Comparison of ENCODE assay signal across 14 cellular contexts in genomic region chr15:31177936-31178335, GRCh38.
DNase-seq lines count a peak whose midpoint lies in the region; ATAC-seq, FAIRE-seq and TF ChIP-seq lines count a peak whose summit lies in the region.
"Had no signal": no experiment of that assay in that cellular context is flagged by ENCODE, and none has a peak within 500 bp of the region (broad histone marks: within the 10 kb centered on the region; RNA-seq: fewer than 3 reads in every experiment).

No MANE protein-coding gene starts in this region.

- H2AFZ ChIP-seq in GM12878 (ENCODE audit: control insufficient read depth, low read depth, low read length) (no peak overlapping the region), neural progenitor cell (replicated peaks) (peak overlapping the region; percentile 10)

- H4K20me1 ChIP-seq in GM12878 (ENCODE audit: control insufficient read depth, insufficient read depth) (no peaks in the 10 kb centered on the region), neural progenitor cell (ENCODE audit: low read depth) (no peaks in the 10 kb centered on the region)

- no peak for TF ChIP-seq RAD21 in GM12878 (IDR thresholded peaks at IDR 0.05; ENCODE audit: insufficient read depth, low read depth, low read length)

- peaks cover 2% of the 10 kb centered on the region for H3K4me1 Mint-ChIP-seq in neural progenitor cell

- H3K27me3 Mint-ChIP-seq in neural progenitor cell (ENCODE audit: insufficient read depth, low read depth) = no peaks in the 10 kb centered on the region
- H3K27me3 Mint-ChIP-seq: CD4-positive, alpha-beta T cell had no signal

- peaks cover 22% of the 10 kb centered on the region for H3K4me1 ChIP-seq in GM12878 (ENCODE audit: control insufficient read depth, insufficient read depth, low read length)
- no peaks in the 10 kb centered on the region for H3K4me1 ChIP-seq in neural progenitor cell

- no peak for TF ChIP-seq POLR2A in GM12878 (IDR thresholded peaks at IDR 0.05; ENCODE audit: low read depth, low read length)

- H3K9me3 Mint-ChIP-seq in neural progenitor cell = peaks cover 15% of the 10 kb centered on the region

- POLR2A ChIA-PET in GM12878 (lab: Charles Lee) = no interaction called here

- CTCF ChIA-PET in GM12878 (lab: Yijun Ruan, JAX) = no interaction called here

- DNase-seq in GM12865 (ENCODE audit: low read depth) = peak; percentile 34
- peak; percentile 29 for DNase-seq in KBM-7
- no peak for DNase-seq in GM12878 (ENCODE audit: low read depth, low spot score)
- no peak for DNase-seq in neural progenitor cell (ENCODE audit: low spot score)
- no peak for DNase-seq in effector CD4-positive, alpha-beta T cell
- DNase-seq in ACHN = no peak
- DNase-seq: CD4-positive, alpha-beta T cell; DMS79; MG63; NCI-H1092 treated with DMSO at 0.1 percent for 48 hours; NCI-H1694 treated with DMSO at 0.1 percent for 48 hours; SHP77 had no signal

- RAD21 ChIA-PET in GM12878 (lab: Charles Lee; ENCODE audit: unreplicated experiment) = no interaction called here

- peaks cover 3% of the 10 kb centered on the region for H3K36me3 Mint-ChIP-seq in neural progenitor cell

- H3K4me2 ChIP-seq in GM12878 (ENCODE audit: control insufficient read depth, insufficient read depth) (no peak overlapping the region), neural progenitor cell (no peak overlapping the region)

- SMC1A ChIA-PET in GM12878 (lab: Charles Lee; ENCODE audit: uncharacterized antibody, unreplicated experiment) = interaction anchor here (0.9 kb wide), 1 partner anchor 151 kb away, joined by 3 read pairs; no protein-coding TSS in a partner anchor

- FAIRE-seq in GM12878 (lab: Jason Lieb, UNC) = no peak
- FAIRE-seq: G401.6 had no signal

- no peaks in the 10 kb centered on the region for H3K27me3 ChIP-seq in GM12878 (replicated peaks in 1 of 2; ENCODE audit: control insufficient read depth in 2 of 2, insufficient read depth in 2 of 2, low read length in 1 of 2)
- no peaks in the 10 kb centered on the region for H3K27me3 ChIP-seq in neural progenitor cell
- H3K27me3 ChIP-seq: MG63 had no signal

- peaks cover 8% of the 10 kb centered on the region; the same call in 2 of the 3 replicates for H3K9me3 ChIP-seq in GM12878 (replicated peaks; ENCODE audit: control insufficient read depth, insufficient read depth, low read length)
- no peaks in the 10 kb centered on the region for H3K9me3 ChIP-seq in neural progenitor cell (ENCODE audit: low read depth)
- H3K9me3 ChIP-seq: MG63 had no signal

- TF ChIP-seq CTCF in GM12865 (IDR thresholded peaks at IDR 0.05; ENCODE audit: insufficient read depth, low read depth, low read length, missing control alignments) (no peak), GM12878 (IDR thresholded peaks at IDR 0.05 in 2 of 3, conservative IDR thresholded peaks at IDR 0.05 in 1 of 3; ENCODE audit: control insufficient read depth in 2 of 3, extremely low read depth in 1 of 3, insufficient read depth in 1 of 3, low read depth in 3 of 3, low read length in 3 of 3) (no peak), neural progenitor cell (IDR thresholded peaks at IDR 0.05) (no peak)

- no peak overlapping the region for H3K4me3 Mint-ChIP-seq in neural progenitor cell
- H3K4me3 Mint-ChIP-seq: CD4-positive, alpha-beta T cell had no signal

- H3K79me2 ChIP-seq in GM12878 (ENCODE audit: control insufficient read depth, insufficient read depth, low read length) = no peaks in the 10 kb centered on the region
- H3K79me2 ChIP-seq in neural progenitor cell (ENCODE audit: low read depth) = no peaks in the 10 kb centered on the region

- intact Hi-C loops in GM12878 (cut with micrococcal nuclease; ENCODE audit: unreplicated experiment) = no loop called here

- H3K27ac Mint-ChIP-seq in neural progenitor cell = no peak overlapping the region

- H3K9ac ChIP-seq in GM12878 (ENCODE audit: control insufficient read depth, insufficient read depth, low read length) (no peak overlapping the region), neural progenitor cell (no peak overlapping the region)

- no peaks in the 10 kb centered on the region for H3F3A ChIP-seq in neural progenitor cell (ENCODE audit: low read depth)

- no peak overlapping the region for H3K27ac ChIP-seq in GM12878 (ENCODE audit: control insufficient read depth, insufficient read depth)
- H3K27ac ChIP-seq in neural progenitor cell = no peak overlapping the region

- H3K4me3 ChIP-seq in GM12865 (ENCODE audit: low read depth, low read length) (no peak overlapping the region), GM12878 (no peak overlapping the region), neural progenitor cell (no peak overlapping the region)
- H3K4me3 ChIP-seq: MG63 had no signal

- WGBS in GM12878 (ENCODE audit: insufficient coverage, insufficient replicate concordance, low lambda C conversion rate, missing lambda C conversion rate) = 39% methylated on average over 5 of the region's 5 CpGs

- BruUV-seq in GM12878 (replicated peaks; lab: Mats Ljungman, UMichigan) = no TSS peak

- no peak for TF ChIP-seq EP300 in GM12878 (IDR thresholded peaks at IDR 0.05; ENCODE audit: borderline replicate concordance in 1 of 2, control insufficient read depth in 1 of 2, low read depth in 2 of 2, low read length in 2 of 2)

- peak; percentile 13; the same call in 2 of the 3 replicates for ATAC-seq in GM12878
- ATAC-seq in esophagus mucosa = no peak

- H3K36me3 ChIP-seq in GM12878 (ENCODE audit: control insufficient read depth in 2 of 2, insufficient read depth in 2 of 2, low read length in 1 of 2) (no peaks in the 10 kb centered on the region), neural progenitor cell (no peaks in the 10 kb centered on the region)
- H3K36me3 ChIP-seq: MG63 had no signal

- in situ Hi-C loops in KBM-7 (cut with MboI; ENCODE audit: low pct_unique_long_range_greater_than_20kb, low sequenced_read_pairs) (no loop called here), GM12878 (cut with MboI) (no loop called here), ACHN (cut with HindIII; ENCODE audit: low pct_ligation_motif_present, low pct_unique_long_range_greater_than_20kb, low sequenced_read_pairs) (no loop called here)

TF ChIP-seq in GM12878, 131 proteins besides CTCF, POLR2A, EP300 and RAD21 (continues in another document):
- TF ChIP-seq, protein P1, sequence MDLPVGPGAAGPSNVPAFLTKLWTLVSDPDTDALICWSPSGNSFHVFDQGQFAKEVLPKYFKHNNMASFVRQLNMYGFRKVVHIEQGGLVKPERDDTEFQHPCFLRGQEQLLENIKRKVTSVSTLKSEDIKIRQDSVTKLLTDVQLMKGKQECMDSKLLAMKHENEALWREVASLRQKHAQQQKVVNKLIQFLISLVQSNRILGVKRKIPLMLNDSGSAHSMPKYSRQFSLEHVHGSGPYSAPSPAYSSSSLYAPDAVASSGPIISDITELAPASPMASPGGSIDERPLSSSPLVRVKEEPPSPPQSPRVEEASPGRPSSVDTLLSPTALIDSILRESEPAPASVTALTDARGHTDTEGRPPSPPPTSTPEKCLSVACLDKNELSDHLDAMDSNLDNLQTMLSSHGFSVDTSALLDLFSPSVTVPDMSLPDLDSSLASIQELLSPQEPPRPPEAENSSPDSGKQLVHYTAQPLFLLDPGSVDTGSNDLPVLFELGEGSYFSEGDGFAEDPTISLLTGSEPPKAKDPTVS (IDR thresholded peaks at IDR 0.05; ENCODE audit: low read depth, low read length) = no peak
- TF ChIP-seq, protein P2, sequence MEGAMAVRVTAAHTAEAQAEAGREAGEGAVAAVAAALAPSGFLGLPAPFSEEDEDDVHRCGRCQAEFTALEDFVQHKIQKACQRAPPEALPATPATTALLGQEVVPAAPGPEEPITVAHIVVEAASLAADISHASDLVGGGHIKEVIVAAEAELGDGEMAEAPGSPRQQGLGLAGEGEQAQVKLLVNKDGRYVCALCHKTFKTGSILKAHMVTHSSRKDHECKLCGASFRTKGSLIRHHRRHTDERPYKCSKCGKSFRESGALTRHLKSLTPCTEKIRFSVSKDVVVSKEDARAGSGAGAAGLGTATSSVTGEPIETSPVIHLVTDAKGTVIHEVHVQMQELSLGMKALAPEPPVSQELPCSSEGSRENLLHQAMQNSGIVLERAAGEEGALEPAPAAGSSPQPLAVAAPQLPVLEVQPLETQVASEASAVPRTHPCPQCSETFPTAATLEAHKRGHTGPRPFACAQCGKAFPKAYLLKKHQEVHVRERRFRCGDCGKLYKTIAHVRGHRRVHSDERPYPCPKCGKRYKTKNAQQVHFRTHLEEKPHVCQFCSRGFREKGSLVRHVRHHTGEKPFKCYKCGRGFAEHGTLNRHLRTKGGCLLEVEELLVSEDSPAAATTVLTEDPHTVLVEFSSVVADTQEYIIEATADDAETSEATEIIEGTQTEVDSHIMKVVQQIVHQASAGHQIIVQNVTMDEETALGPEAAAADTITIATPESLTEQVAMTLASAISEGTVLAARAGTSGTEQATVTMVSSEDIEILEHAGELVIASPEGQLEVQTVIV (IDR thresholded peaks at IDR 0.05; ENCODE audit: borderline replicate concordance, partially characterized antibody) = no peak
- TF ChIP-seq KDM1A (IDR thresholded peaks at IDR 0.05; ENCODE audit: borderline replicate concordance) (no peak), RFX5 (IDR thresholded peaks at IDR 0.05; ENCODE audit: low read depth, low read length) (no peak), HDAC2 (IDR thresholded peaks at IDR 0.05) (no peak)
- TF ChIP-seq, protein P3, sequence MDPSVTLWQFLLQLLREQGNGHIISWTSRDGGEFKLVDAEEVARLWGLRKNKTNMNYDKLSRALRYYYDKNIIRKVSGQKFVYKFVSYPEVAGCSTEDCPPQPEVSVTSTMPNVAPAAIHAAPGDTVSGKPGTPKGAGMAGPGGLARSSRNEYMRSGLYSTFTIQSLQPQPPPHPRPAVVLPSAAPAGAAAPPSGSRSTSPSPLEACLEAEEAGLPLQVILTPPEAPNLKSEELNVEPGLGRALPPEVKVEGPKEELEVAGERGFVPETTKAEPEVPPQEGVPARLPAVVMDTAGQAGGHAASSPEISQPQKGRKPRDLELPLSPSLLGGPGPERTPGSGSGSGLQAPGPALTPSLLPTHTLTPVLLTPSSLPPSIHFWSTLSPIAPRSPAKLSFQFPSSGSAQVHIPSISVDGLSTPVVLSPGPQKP (IDR thresholded peaks at IDR 0.05; ENCODE audit: low read depth, low read length) = no peak

Comparison
In these comparisons a context has a peak if more than half of its experiments do, and no peak if none do; other contexts are left out.
1. DNase-seq: peak in GM12865 (single experiment) and KBM-7 (single experiment); none in GM12878 (single experiment), neural progenitor cell (single experiment), effector CD4-positive, alpha-beta T cell (single experiment) and ACHN (single experiment).